16 cellular contexts compared by ENCODE assay signal in genomic region chr6:3958255-3958654, GRCh38.
DNase-seq lines count a peak whose midpoint lies in the region; ATAC-seq and TF ChIP-seq lines count a peak whose summit lies in the region.
"Had no signal": no experiment of that assay in that cellular context is flagged by ENCODE, and none has a peak within 500 bp of the region (broad histone marks: within the 10 kb centered on the region; RNA-seq: fewer than 3 reads in every experiment).

No MANE protein-coding gene starts in this region.

- H3K4me3 ChIP-seq in Karpas-422 (ENCODE audit: low read length), result no peak overlapping the region
- H3K4me3 ChIP-seq: HAP-1 had no signal

- no peak overlapping the region for H2AFZ ChIP-seq in Karpas-422 (ENCODE audit: low read length)

- H3K9me3 Mint-ChIP-seq in neural crest cell, result peaks cover 4% of the 10 kb centered on the region
- H3K9me3 Mint-ChIP-seq: HFFc6 had no signal

- no peaks in the 10 kb centered on the region for H3K27me3 Mint-ChIP-seq in neural crest cell (ENCODE audit: low read depth)

- H3K9me2 ChIP-seq in Karpas-422 (replicated peaks; ENCODE audit: insufficient read depth, low read length), result no peaks in the 10 kb centered on the region

- H4K20me1 ChIP-seq in Karpas-422 (ENCODE audit: insufficient read depth, low read depth, low read length), result no peaks in the 10 kb centered on the region

- no peak for TF ChIP-seq CTCF in neural crest cell (conservative IDR thresholded peaks at IDR 0.05)

- peak overlapping the region; percentile 20 for H3K27ac Mint-ChIP-seq in neural crest cell (ENCODE audit: unreplicated experiment)
- H3K27ac Mint-ChIP-seq: CD4-positive, alpha-beta memory T cell; HFFc6 had no signal

- DNase-seq in Karpas-422, result peak; percentile 21
- DNase-seq in RPMI8226, result peak; percentile 48
- DNase-seq in neural crest cell (ENCODE audit: low read depth, low spot score), result no peak
- DNase-seq in midbrain (lab: John Stamatoyannopoulos, UW), result no peak
- no peak for DNase-seq in NCI-H226
- DNase-seq: C1 segment of cervical spinal cord; Calu3; CD4-positive, alpha-beta memory T cell; COR-L47; DMS53; DMS79 treated with DMSO at 0.1 percent for 48 hours; GF-D8; GOT3; HFFc6 had no signal

- no peak overlapping the region for H3K9ac ChIP-seq in Karpas-422 (ENCODE audit: low read length)

- H3K36me3 Mint-ChIP-seq in neural crest cell (ENCODE audit: low read depth), result no peaks in the 10 kb centered on the region

- no peaks in the 10 kb centered on the region for H3K4me1 ChIP-seq in Karpas-422 (ENCODE audit: low read length)
- H3K4me1 ChIP-seq: HAP-1 had no signal

- H3K27me3 ChIP-seq in Karpas-422 (ENCODE audit: low read length), result no peaks in the 10 kb centered on the region

- H3K9me3 ChIP-seq in Karpas-422 (ENCODE audit: low read length), result no peaks in the 10 kb centered on the region

- no peaks in the 10 kb centered on the region for H3K79me2 ChIP-seq in Karpas-422 (ENCODE audit: low read length)

- no peak overlapping the region for H3K4me3 Mint-ChIP-seq in neural crest cell
- H3K4me3 Mint-ChIP-seq: CD4-positive, alpha-beta memory T cell; HFFc6 had no signal

- peaks cover 14% of the 10 kb centered on the region for H3K4me1 Mint-ChIP-seq in neural crest cell

- no peak for ATAC-seq in GM18868 (IDR thresholded peaks at IDR 0.05; ENCODE audit: unreplicated experiment)

- H3K27ac ChIP-seq in Karpas-422 (ENCODE audit: low read length), result no peak overlapping the region

- no peak overlapping the region for H3K4me2 ChIP-seq in Karpas-422 (ENCODE audit: low read depth, low read length, poor library complexity, severe bottlenecking)

- H3K36me3 ChIP-seq in Karpas-422 (ENCODE audit: insufficient read depth, low read length), result no peaks in the 10 kb centered on the region
- H3K36me3 ChIP-seq: HAP-1 had no signal

Comparison
In these comparisons a context has a peak if more than half of its experiments do, and no peak if none do; other contexts are left out.
1. DNase-seq: peak in Karpas-422 (single experiment) and RPMI8226 (single experiment); none in neural crest cell (single experiment), midbrain (single experiment) and NCI-H226 (single experiment).